8 cellular contexts compared by ENCODE assay signal in genomic region chr19:17830567-17831418, GRCh38. TPM values are rescaled to one million over a fixed set of nuclear protein-coding genes. Genes with fewer than 3 reads are reported as not detected.
DNase-seq lines count a peak whose midpoint lies in the region; ATAC-seq, FAIRE-seq and TF ChIP-seq lines count a peak whose summit lies in the region.

No MANE protein-coding gene starts in this region.

- H3K4me3 ChIP-seq in H1 (ENCODE audit: extremely low read depth in 1 of 4, insufficient read depth in 2 of 4, low read depth in 3 of 4, low read length in 4 of 4) (peak overlapping the region; percentile 66 to 93 (median 80)), breast epithelium (peak overlapping the region in 1 of 3 donors; percentile 16)

- no peaks in the 10 kb centered on the region for H3K27me3 Mint-ChIP-seq in activated B cell treated with CpG ODN at 0.5 μM for 24 hours
- H3K27me3 Mint-ChIP-seq in memory B cell = no peaks in the 10 kb centered on the region
- no peaks in the 10 kb centered on the region for H3K27me3 Mint-ChIP-seq in stimulated activated naive B cell treated with anti-CD40 and anti-IgM and Interleukin-4, amounts not matched to agents 10 μg/mL and 1 μg/mL and 100 μg/mL, for 72 hours

- peak overlapping the region; percentile 71 for H4K5ac ChIP-seq in H1 (ENCODE audit: insufficient read length, low read depth, low read length)

- intact Hi-C loops in activated B cell treated with CpG ODN at 0.5 μM for 24 hours (cut with micrococcal nuclease) (no loop called here), breast epithelium (cut with DNase I; ENCODE audit: low total_unique reads) (no loop called here)

- 30% methylated on average over 21 of the region's 50 CpGs; no CpG with 5 or more reads in 1 of the 2 experiments for WGBS in H1 (ENCODE audit: extremely low coverage in 1 of 2, insufficient coverage in 1 of 2, insufficient read length in 1 of 2, insufficient replicate concordance in 2 of 2, low coverage in 1 of 2, low lambda C conversion rate in 2 of 2, missing lambda C conversion rate in 1 of 2), 2 experiments

- H3K9me3 ChIP-seq in H1 (ENCODE audit: insufficient read depth in 2 of 2, low read depth in 1 of 2, low read length in 1 of 2) = no peaks in the 10 kb centered on the region
- no peaks in the 10 kb centered on the region for H3K9me3 ChIP-seq in breast epithelium

- peak overlapping the region; percentile 52 to 73 (median 62) for H3K9ac ChIP-seq in H1 (replicated peaks in 1 of 4; ENCODE audit: extremely low read depth in 1 of 4, low read depth in 3 of 4, low read length in 3 of 4)

- H2BK20ac ChIP-seq in H1 (ENCODE audit: low read length) = no peak overlapping the region

- peak overlapping the region; percentile 74 for H3K56ac ChIP-seq in H1 (replicated peaks; ENCODE audit: insufficient read length, low read depth, low read length)

- TF ChIP-seq CTCF in activated B cell treated with CpG ODN at 0.5 μM for 24 hours (IDR thresholded peaks at IDR 0.05) = no peak
- no peak for TF ChIP-seq CTCF in H1 (IDR thresholded peaks at IDR 0.05; ENCODE audit: control extremely low read depth in 1 of 3, insufficient read depth in 1 of 3, low read depth in 1 of 3, low read length in 3 of 3)
- no peak for TF ChIP-seq CTCF in breast epithelium (IDR thresholded peaks at IDR 0.05)

- no peaks in the 10 kb centered on the region for H4K20me1 ChIP-seq in H1 (replicated peaks in 1 of 2; ENCODE audit: control insufficient read depth in 1 of 2, insufficient read depth in 2 of 2, low read length in 2 of 2)

- H3K27ac ChIP-seq in H1 (ENCODE audit: low read depth, low read length) = peak overlapping the region; percentile 82
- H3K27ac ChIP-seq in breast epithelium = no peak overlapping the region

- H2BK120ac ChIP-seq in H1 (replicated peaks; ENCODE audit: low read depth, low read length) = peak overlapping the region; percentile 3

- H3K27ac Mint-ChIP-seq in activated B cell treated with CpG ODN at 0.5 μM for 24 hours = no peak overlapping the region
- H3K27ac Mint-ChIP-seq in memory B cell = peak overlapping the region; percentile 43
- H3K27ac Mint-ChIP-seq in stimulated activated naive B cell treated with anti-CD40 and anti-IgM and Interleukin-4, amounts not matched to agents 10 μg/mL and 1 μg/mL and 100 μg/mL, for 72 hours = no peak overlapping the region

- H3K79me2 ChIP-seq in H1 (ENCODE audit: control insufficient read depth in 1 of 2, insufficient read depth in 2 of 2, low read length in 2 of 2) = no peaks in the 10 kb centered on the region

- POLR2A ChIA-PET in activated B cell treated with CpG ODN at 0.5 μM for 24 hours (lab: Charles Lee) = interaction anchor here (0.5 to 2.5 kb wide), 6 partner anchors 8 to 318 kb away, joined by 3 to 11 read pairs (median 4); partner anchors contain the start of gene JAK3
- POLR2A ChIA-PET in H1 (lab: Charles Lee; ENCODE audit: partially characterized antibody) = interaction anchor here (0.6 to 4.0 kb wide), 12 partner anchors 9 to 301 kb away, joined by 3 to 29 read pairs (median 4); partner anchors contain the start of genes CCDC124, INSL3 and RPL18A

- H3K4me1 ChIP-seq in H1 (replicated peaks in 1 of 4; ENCODE audit: control insufficient read depth in 3 of 4, insufficient read depth in 4 of 4, low read length in 3 of 4) (peaks cover 0 to 15% (median 3%) of the 10 kb centered on the region in 4 experiments; a peak in 6 of 7 replicates), breast epithelium (no peaks in the 10 kb centered on the region)

- peak overlapping the region; percentile 47 for H3K4ac ChIP-seq in H1 (replicated peaks; ENCODE audit: insufficient read length, low read depth, low read length)

- H3K4me1 Mint-ChIP-seq in activated B cell treated with CpG ODN at 0.5 μM for 24 hours (no peaks in the 10 kb centered on the region), memory B cell (peaks cover 8% of the 10 kb centered on the region)
- peaks cover 5 to 9% of the 10 kb centered on the region in 2 donors for H3K4me1 Mint-ChIP-seq in stimulated activated naive B cell treated with anti-CD40 and anti-IgM and Interleukin-4, amounts not matched to agents 10 μg/mL and 1 μg/mL and 100 μg/mL, for 72 hours

- H2AK5ac ChIP-seq in H1 (ENCODE audit: low read depth, low read length) = no peak overlapping the region

- TF ChIP-seq POLR2A in H1 (IDR thresholded peaks at IDR 0.05; ENCODE audit: control extremely low read depth in 1 of 2, low read depth in 2 of 2, low read length in 2 of 2) (0 out of 3 replicates have a peak, but pooled peaks of 1 of the 2 experiments have one; percentile 64), breast epithelium (IDR thresholded peaks at IDR 0.05) (no peak)

- H3K23ac ChIP-seq in H1 (ENCODE audit: insufficient read length) = no peak overlapping the region

- peak overlapping the region; percentile 95; the same call in 1 of the 2 replicates for H2BK5ac ChIP-seq in H1 (ENCODE audit: low read depth, low read length)

- peak overlapping the region; percentile 62; the same call in 1 of the 2 replicates for H2BK12ac ChIP-seq in H1 (ENCODE audit: low read depth, low read length)

- H3K14ac ChIP-seq in H1 (ENCODE audit: insufficient read length) = no peak overlapping the region

- no peak overlapping the region for H4K91ac ChIP-seq in H1 (replicated peaks; ENCODE audit: insufficient read length, low read length)

- H3K36me3 ChIP-seq in H1 (ENCODE audit: control insufficient read depth in 2 of 4, insufficient read depth in 4 of 4, low read length in 3 of 4) (no peaks in the 10 kb centered on the region), breast epithelium (no peaks in the 10 kb centered on the region)

- peak; percentile 79 for DNase-seq in DMS153 (lab: John Stamatoyannopoulos, UW)
- peak; percentile 70 for DNase-seq in NCI-H1092 treated with DMSO at 0.1 percent for 48 hours (lab: John Stamatoyannopoulos, UW)
- DNase-seq in activated B cell treated with CpG ODN at 0.5 μM for 24 hours = no peak
- DNase-seq in H1 (ENCODE audit: low read depth in 1 of 2, low spot score in 2 of 2) = peak; percentile 93 to 95
- no peak for DNase-seq in memory B cell (ENCODE audit: low spot score in 2 of 2)
- no peak for DNase-seq in stimulated activated naive B cell treated with anti-CD40 and anti-IgM and Interleukin-4, amounts not matched to agents 10 μg/mL and 1 μg/mL and 100 μg/mL, for 72 hours
- DNase-seq in globus pallidus (ENCODE audit: low spot score) = no peak
- DNase-seq in breast epithelium (ENCODE audit: low spot score in 2 of 2) = no peak

- ATAC-seq in activated B cell treated with CpG ODN at 0.5 μM for 24 hours (ENCODE audit: low read depth) (peak; percentile 72), memory B cell (ENCODE audit: low read depth) (peak; percentile 70)
- ATAC-seq in stimulated activated naive B cell treated with anti-CD40 and anti-IgM and Interleukin-4, amounts not matched to agents 10 μg/mL and 1 μg/mL and 100 μg/mL, for 72 hours (replicated peaks) = peak; percentile 53 to 71

- no peak for TF ChIP-seq RAD21 in H1 (IDR thresholded peaks at IDR 0.05 in 1 of 2, conservative IDR thresholded peaks at IDR 0.05 in 1 of 2; ENCODE audit: low read depth in 2 of 2, low read length in 2 of 2)

- peak overlapping the region; percentile 85 to 100 for H3K4me2 ChIP-seq in H1 (ENCODE audit: insufficient read depth in 1 of 2, low read depth in 2 of 2, low read length in 2 of 2)

- H3K4me3 Mint-ChIP-seq in activated B cell treated with CpG ODN at 0.5 μM for 24 hours (no peak overlapping the region), memory B cell (no peak overlapping the region)
- H3K4me3 Mint-ChIP-seq in stimulated activated naive B cell treated with anti-CD40 and anti-IgM and Interleukin-4, amounts not matched to agents 10 μg/mL and 1 μg/mL and 100 μg/mL, for 72 hours = peak overlapping the region in 1 of 2 donors; percentile 1

- peak overlapping the region; percentile 97 for H2AFZ ChIP-seq in H1 (ENCODE audit: low read length)

- H3K36me3 Mint-ChIP-seq in activated B cell treated with CpG ODN at 0.5 μM for 24 hours (ENCODE audit: low read depth) = peaks cover 73% of the 10 kb centered on the region
- peaks cover 31% of the 10 kb centered on the region for H3K36me3 Mint-ChIP-seq in memory B cell
- H3K36me3 Mint-ChIP-seq in stimulated activated naive B cell treated with anti-CD40 and anti-IgM and Interleukin-4, amounts not matched to agents 10 μg/mL and 1 μg/mL and 100 μg/mL, for 72 hours = peaks cover 53 to 68% of the 10 kb centered on the region in 2 donors

- H4K8ac ChIP-seq in H1 (ENCODE audit: extremely low read depth, insufficient read depth, low read length) = peak overlapping the region; percentile 92; the same call in 1 of the 2 replicates

- H3K18ac ChIP-seq in H1 (ENCODE audit: extremely low read depth, low read length) = peak overlapping the region; percentile 97

- no peak for TF ChIP-seq EP300 in H1 (IDR thresholded peaks at IDR 0.05; ENCODE audit: borderline replicate concordance in 1 of 2, low read depth in 2 of 2, low read length in 2 of 2)

- CTCF ChIA-PET in activated B cell treated with CpG ODN at 0.5 μM for 24 hours (lab: Charles Lee) = no interaction called here
- CTCF ChIA-PET in H1 (lab: Charles Lee; ENCODE audit: partially characterized antibody) = interaction anchor here (0.7 to 1.8 kb wide), 7 partner anchors 12 to 402 kb away, joined by 3 to 5 read pairs (median 4); partner anchors contain the start of gene RPL18A

- H3K27me3 ChIP-seq in H1 (replicated peaks in 1 of 4; ENCODE audit: control insufficient read depth in 3 of 4, extremely low read depth in 1 of 4, insufficient read depth in 3 of 4, low read length in 3 of 4) (no peaks in the 10 kb centered on the region; a peak in 1 of 7 replicates), breast epithelium (no peaks in the 10 kb centered on the region)

- peak overlapping the region; percentile 61 for H2BK15ac ChIP-seq in H1 (ENCODE audit: low read length)

- peaks cover 5% of the 10 kb centered on the region; the same call in 1 of the 2 replicates for H3K23me2 ChIP-seq in H1 (ENCODE audit: low read depth, low read length)

- FAIRE-seq in H1 (lab: Jason Lieb, UNC) = no peak

- no peaks in the 10 kb centered on the region for H3K79me1 ChIP-seq in H1 (ENCODE audit: low read depth, low read length)

- H3K9me3 Mint-ChIP-seq in activated B cell treated with CpG ODN at 0.5 μM for 24 hours (no peaks in the 10 kb centered on the region), memory B cell (peaks cover 4% of the 10 kb centered on the region)
- peaks cover 0 to 2% of the 10 kb centered on the region in 2 donors for H3K9me3 Mint-ChIP-seq in stimulated activated naive B cell treated with anti-CD40 and anti-IgM and Interleukin-4, amounts not matched to agents 10 μg/mL and 1 μg/mL and 100 μg/mL, for 72 hours

RNA-seq across cellular contexts. Expression of gene INSL3, which starts 9.5 kb away (rescaled TPM):
- total RNA-seq in activated B cell treated with CpG ODN at 0.5 μM for 24 hours = 3.6 and 4.1 TPM in 2 replicates
- 0.41 and 1.2 TPM in 2 replicates for total RNA-seq in H1 (2021; fragmentation: NEBNext Ultra II Directional; extraction: Animal tissue kit (Norgen Biotek cat#: 25700))
- 1.1 and 1.5 TPM in 2 replicates for polyA plus RNA-seq in H1 (2011; rRNA removed)
- 0.44 TPM for polyA plus RNA-seq in H1 (2011; cell fraction: cytosol; rRNA removed)
- 1.9 TPM for polyA plus RNA-seq in H1 (2011; cell fraction: nucleus; rRNA removed)
- 1.2 to 1.5 TPM (median 1.4 TPM) in 3 of 4 replicates, not detected in the other for polyA plus RNA-seq in H1 (2012, experiment 1 of 2)
- 1.00 TPM for polyA plus RNA-seq in H1 (2012, experiment 2 of 2)
- 0.87 TPM for polyA plus RNA-seq in H1 (2013, experiment 1 of 2)
- 1.1 TPM for polyA plus RNA-seq in H1 (2013, experiment 2 of 2)
- 0.69 and 0.71 TPM in 2 replicates for polyA minus RNA-seq in H1 (2011; rRNA and poly(A)+ RNA removed)
- 1.8 TPM for polyA minus RNA-seq in H1 (2011; cell fraction: cytosol; rRNA and poly(A)+ RNA removed)
- polyA minus RNA-seq in H1 (2011; cell fraction: nucleus; rRNA and poly(A)+ RNA removed) = not detected
- total RNA-seq in breast epithelium = under 1 TPM in 1 of 3 donors, not detected in 2; 0.66 TPM

RNA-seq across cellular contexts. Expression of gene JAK3, which starts 17.0 kb away (rescaled TPM):
- total RNA-seq in activated B cell treated with CpG ODN at 0.5 μM for 24 hours (213 and 256 TPM in 2 replicates), breast epithelium (10 to 100 TPM in 1 of 3 donors, 1 to 10 TPM in 2; 2.8 to 13.1 (median 3.5) TPM)
- 3.2 and 4.0 TPM in 2 replicates for total RNA-seq in H1 (2021; fragmentation: NEBNext Ultra II Directional; extraction: Animal tissue kit (Norgen Biotek cat#: 25700))
- polyA plus RNA-seq in H1 (2011; rRNA removed) = 4.7 TPM in 2 replicates
- 3.2 TPM for polyA plus RNA-seq in H1 (2011; cell fraction: cytosol; rRNA removed)
- 4.1 TPM for polyA plus RNA-seq in H1 (2011; cell fraction: nucleus; rRNA removed)
- 2.1 to 3.0 TPM (median 2.5 TPM) in 4 replicates for polyA plus RNA-seq in H1 (2012, experiment 1 of 2)
- polyA plus RNA-seq in H1 (2012, experiment 2 of 2) = 1.9 TPM
- polyA plus RNA-seq in H1 (2013, experiment 1 of 2) = 3.3 TPM
- 3.3 TPM for polyA plus RNA-seq in H1 (2013, experiment 2 of 2)
- 3.8 and 4.4 TPM in 2 replicates for polyA minus RNA-seq in H1 (2011; rRNA and poly(A)+ RNA removed)
- 3.1 TPM for polyA minus RNA-seq in H1 (2011; cell fraction: cytosol; rRNA and poly(A)+ RNA removed)
- 2.7 TPM for polyA minus RNA-seq in H1 (2011; cell fraction: nucleus; rRNA and poly(A)+ RNA removed)

RNA-seq across cellular contexts. Expression of gene RPL18A, which starts 28.9 kb away (rescaled TPM):
- total RNA-seq in activated B cell treated with CpG ODN at 0.5 μM for 24 hours = 4,113 and 4,404 TPM in 2 replicates
- 2,749 and 2,894 TPM in 2 replicates for total RNA-seq in H1 (2021; fragmentation: NEBNext Ultra II Directional; extraction: Animal tissue kit (Norgen Biotek cat#: 25700))
- 3,938 and 5,258 TPM in 2 replicates for polyA plus RNA-seq in H1 (2011; rRNA removed)
- polyA plus RNA-seq in H1 (2011; cell fraction: cytosol; rRNA removed) = 4,102 TPM
- 3,741 TPM for polyA plus RNA-seq in H1 (2011; cell fraction: nucleus; rRNA removed)
- polyA plus RNA-seq in H1 (2012, experiment 1 of 2) = 2,900 to 4,037 TPM (median 3,755 TPM) in 4 replicates
- 5,025 TPM for polyA plus RNA-seq in H1 (2012, experiment 2 of 2)
- polyA plus RNA-seq in H1 (2013, experiment 1 of 2) = 2,492 TPM
- polyA plus RNA-seq in H1 (2013, experiment 2 of 2) = 2,474 TPM
- polyA minus RNA-seq in H1 (2011; rRNA and poly(A)+ RNA removed) = 555 and 636 TPM in 2 replicates
- 2,052 TPM for polyA minus RNA-seq in H1 (2011; cell fraction: cytosol; rRNA and poly(A)+ RNA removed)
- 752 TPM for polyA minus RNA-seq in H1 (2011; cell fraction: nucleus; rRNA and poly(A)+ RNA removed)
- 1,000 to 10,000 TPM; 1,333 to 1,973 (median 1,587) TPM for total RNA-seq in breast epithelium

RNA-seq across cellular contexts. Expression of gene B3GNT3, which starts 35.9 kb away (rescaled TPM):
- total RNA-seq in activated B cell treated with CpG ODN at 0.5 μM for 24 hours (not detected in 2 replicates), breast epithelium (1 to 10 TPM in 2 of 3 donors, under 1 TPM in 1; 0.32 to 6.9 (median 2.0) TPM)
- 1.5 and 1.8 TPM in 2 replicates for total RNA-seq in H1 (2021; fragmentation: NEBNext Ultra II Directional; extraction: Animal tissue kit (Norgen Biotek cat#: 25700))
- polyA plus RNA-seq in H1 (2011; rRNA removed) = 1.5 and 2.1 TPM in 2 replicates
- polyA plus RNA-seq in H1 (2011; cell fraction: cytosol; rRNA removed) = 0.96 TPM
- polyA plus RNA-seq in H1 (2011; cell fraction: nucleus; rRNA removed) = 1.6 TPM
- 0.86 to 2.0 TPM (median 1.5 TPM) in 4 replicates for polyA plus RNA-seq in H1 (2012, experiment 1 of 2)
- 1.5 TPM for polyA plus RNA-seq in H1 (2012, experiment 2 of 2)
- 2.6 TPM for polyA plus RNA-seq in H1 (2013, experiment 1 of 2)
- 2.9 TPM for polyA plus RNA-seq in H1 (2013, experiment 2 of 2)
- 1.4 and 1.5 TPM in 2 replicates for polyA minus RNA-seq in H1 (2011; rRNA and poly(A)+ RNA removed)
- 1.6 TPM for polyA minus RNA-seq in H1 (2011; cell fraction: cytosol; rRNA and poly(A)+ RNA removed)
- 0.60 TPM for polyA minus RNA-seq in H1 (2011; cell fraction: nucleus; rRNA and poly(A)+ RNA removed)

RNA-seq across cellular contexts. Expression of gene SLC5A5, which starts 41.0 kb away (rescaled TPM):
- total RNA-seq in activated B cell treated with CpG ODN at 0.5 μM for 24 hours = 0.09 and 0.12 TPM in 2 replicates
- total RNA-seq in H1 (2021; fragmentation: NEBNext Ultra II Directional; extraction: Animal tissue kit (Norgen Biotek cat#: 25700)) = 1.2 and 1.5 TPM in 2 replicates
- polyA plus RNA-seq in H1 (2011; rRNA removed) = 1.8 and 2.2 TPM in 2 replicates
- 1.8 TPM for polyA plus RNA-seq in H1 (2011; cell fraction: cytosol; rRNA removed)
- 3.6 TPM for polyA plus RNA-seq in H1 (2011; cell fraction: nucleus; rRNA removed)
- polyA plus RNA-seq in H1 (2012, experiment 1 of 2) = 0.98 to 2.3 TPM (median 1.7 TPM) in 4 replicates
- 1.1 TPM for polyA plus RNA-seq in H1 (2012, experiment 2 of 2)
- 1.4 TPM for polyA plus RNA-seq in H1 (2013, experiment 1 of 2)
- 1.7 TPM for polyA plus RNA-seq in H1 (2013, experiment 2 of 2)
- 1.4 and 1.9 TPM in 2 replicates for polyA minus RNA-seq in H1 (2011; rRNA and poly(A)+ RNA removed)
- polyA minus RNA-seq in H1 (2011; cell fraction: cytosol; rRNA and poly(A)+ RNA removed) = 3.1 TPM
- polyA minus RNA-seq in H1 (2011; cell fraction: nucleus; rRNA and poly(A)+ RNA removed) = 2.7 TPM
- total RNA-seq in breast epithelium = not detected

Comparison
In these comparisons a context has a peak if more than half of its experiments do, and no peak if none do; other contexts are left out.
1. DNase-seq: peak in DMS153 (single experiment), NCI-H1092 treated with DMSO at 0.1 percent for 48 hours (single experiment) and H1 (2 of 2); none in activated B cell treated with CpG ODN at 0.5 μM for 24 hours (single experiment), memory B cell (0 of 2), stimulated activated naive B cell treated with anti-CD40 and anti-IgM and Interleukin-4, amounts not matched to agents 10 μg/mL and 1 μg/mL and 100 μg/mL, for 72 hours (single experiment), globus pallidus (single experiment) and breast epithelium (0 of 2).
2. RNA of gene JAK3, which starts 17.0 kb away (total RNA-seq): 213 to 256 TPM in activated B cell treated with CpG ODN at 0.5 μM for 24 hours; 3.2 to 4.0 TPM in H1 and 2.8 to 13.1 TPM in breast epithelium; every median in the first group is over 10 times any median in the second.
3. Peak in every context shown above with its lines, with median percentiles within 50 percentile points of each other: ATAC-seq.